23 cellular contexts compared by ENCODE assay signal in genomic region chr3:146195605-146196004, GRCh38. TPM values are rescaled to one million over a fixed set of nuclear protein-coding genes. Genes with fewer than 3 reads are reported as not detected.
"Had no signal": no experiment of that assay in that cellular context is flagged by ENCODE, and none has a peak within 500 bp of the region (broad histone marks: within the 10 kb centered on the region; RNA-seq: fewer than 3 reads in every experiment).

No MANE protein-coding gene starts in this region.

- H3K36me3 ChIP-seq: prostate gland, suprapubic skin had no signal

- H3K9me3 ChIP-seq: body of pancreas, pancreas, prostate gland, suprapubic skin, transverse colon had no signal

- H3K4me1 ChIP-seq: body of pancreas, foreskin keratinocyte, pancreas, prostate gland, suprapubic skin, transverse colon had no signal

- DNase-seq: activated CD4-positive, alpha-beta T cell treated with anti-CD3 and anti-CD28 coated beads for 36 hours; activated CD4-positive, CD25-positive, alpha-beta regulatory T cell; activated CD8-positive, alpha-beta memory T cell treated with anti-CD3 and anti-CD28 coated beads, Interleukin-2, amount 10 ng/mL, durations not matched to agents 7 days and 5 days; activated CD8-positive, alpha-beta T cell treated with anti-CD3 and anti-CD28 coated beads, Interleukin-2, amount 10 ng/mL, durations not matched to agents 7 days and 5 days; activated T-cell treated with anti-CD3 and anti-CD28 coated beads, Interleukin-2, amount 50 U/mL, for 48 hours; anterior cingulate cortex; body of pancreas; cortex of kidney; effector memory CD8-positive, alpha-beta T cell; foreskin keratinocyte; midbrain; naive thymus-derived CD4-positive, alpha-beta T cell; pancreas; retina; stimulated activated CD4-positive, alpha-beta T cell treated with anti-CD3 and anti-CD28 coated beads, Interleukin-15, amount 100 ng/mL, for 24 hours; stimulated activated naive CD4-positive, alpha-beta T cell; T-helper 1 cell; transverse colon had no signal

- H3K4me2 ChIP-seq: smooth muscle cell had no signal

- H3K4me3 ChIP-seq: body of pancreas, pancreas, prostate gland, smooth muscle cell, suprapubic skin, transverse colon had no signal

- ATAC-seq: activated CD4-positive, alpha-beta T cell treated with anti-CD3 and anti-CD28 coated beads for 36 hours; activated CD8-positive, alpha-beta memory T cell treated with anti-CD3 and anti-CD28 coated beads, Interleukin-2, amount 10 ng/mL, durations not matched to agents 7 days and 5 days; activated CD8-positive, alpha-beta T cell treated with anti-CD3 and anti-CD28 coated beads, Interleukin-2, amount 10 ng/mL, durations not matched to agents 7 days and 5 days; body of pancreas; effector memory CD8-positive, alpha-beta T cell; foreskin keratinocyte; naive thymus-derived CD4-positive, alpha-beta T cell; pancreas had no signal

- H3K27me3 ChIP-seq: body of pancreas, foreskin keratinocyte, pancreas, suprapubic skin, transverse colon had no signal

- H3K27ac ChIP-seq: body of pancreas, foreskin keratinocyte, pancreas, prostate gland, suprapubic skin, transverse colon had no signal

RNA-seq across cellular contexts. Expression of gene PLOD2, which starts 34.6 kb away (rescaled TPM):
- polyA plus RNA-seq: naive thymus-derived CD4-positive, alpha-beta T cell had no signal

RNA-seq across cellular contexts. Expression of gene PLSCR4, which starts 55.3 kb away (rescaled TPM):
- total RNA-seq: activated CD4-positive, alpha-beta T cell treated with anti-CD3 and anti-CD28 coated beads for 36 hours; activated CD8-positive, alpha-beta memory T cell treated with anti-CD3 and anti-CD28 coated beads, Interleukin-2, amount 10 ng/mL, durations not matched to agents 7 days and 5 days; activated T-helper 2 cell treated with anti-CD3 and anti-CD28 coated beads, Interferon-gamma antibody, Interleukin-2, Interleukin-4, amounts not matched to agents 10 μg/mL and 5 μg/mL and 100 μg/mL, durations not matched to agents 14 hours and 24 hours and 36 hours had no signal
- polyA plus RNA-seq: naive thymus-derived CD4-positive, alpha-beta T cell; neural cell had no signal
